In the genomic region with DNA sequence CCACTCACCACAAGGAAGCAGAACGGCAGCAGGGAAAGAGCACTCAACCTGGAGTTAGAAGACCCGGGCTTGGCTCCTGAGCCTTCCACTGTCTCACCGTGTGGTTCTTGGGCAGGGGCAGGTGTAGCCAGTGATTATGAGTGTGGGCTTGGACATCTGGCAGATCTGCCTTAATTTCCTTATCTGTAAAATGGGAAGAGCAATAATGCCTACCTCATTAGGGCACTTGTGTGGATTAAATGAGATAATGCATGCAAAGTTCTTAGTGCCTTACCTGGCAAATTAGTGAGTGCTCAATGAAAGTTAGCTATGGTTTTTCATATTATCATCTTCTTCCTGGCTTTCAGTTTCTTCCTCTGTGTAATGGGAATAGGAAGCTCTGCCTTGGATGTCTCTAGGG, we compare ENCODE assay signal across 7 cellular contexts. TPM values are rescaled to one million over a fixed set of nuclear protein-coding genes. Genes with fewer than 3 reads are reported as not detected.
"Had no signal": no experiment of that assay in that cellular context is flagged by ENCODE, and none has a peak within 500 bp of the region (broad histone marks: within the 10 kb centered on the region; RNA-seq: fewer than 3 reads in every experiment).

No MANE protein-coding gene starts in this region.

- FAIRE-seq: HepG2, HTR-8/SVneo had no signal

- H3K4me1 Mint-ChIP-seq: IgD-negative memory B cell had no signal

- H3K36me3 Mint-ChIP-seq: IgD-negative memory B cell had no signal

- H3K4me3 Mint-ChIP-seq: IgD-negative memory B cell had no signal

- H3K27ac ChIP-seq: HL-60 had no signal

- H3K27ac Mint-ChIP-seq: IgD-negative memory B cell had no signal

- DNase-seq: IMR-90, KBM-7 had no signal

- ATAC-seq: HepG2 had no signal

RNA-seq across cellular contexts. Expression of gene COL15A1, which starts 28.1 kb away (rescaled TPM):
- total RNA-seq: HepG2, HT-29 had no signal
- polyA plus RNA-seq: HepG2 had no signal
